ENCODE assay signal across 15 cellular contexts in genomic region chr2:65199194-65199593, GRCh38. TPM values are rescaled to one million over a fixed set of nuclear protein-coding genes. Genes with fewer than 3 reads are reported as not detected.
DNase-seq lines count a peak whose midpoint lies in the region; ATAC-seq and TF ChIP-seq lines count a peak whose summit lies in the region.
"Had no signal": no experiment of that assay in that cellular context is flagged by ENCODE, and none has a peak within 500 bp of the region (broad histone marks: within the 10 kb centered on the region; RNA-seq: fewer than 3 reads in every experiment).

No MANE protein-coding gene starts in this region.

- no peaks in the 10 kb centered on the region for H3K36me3 ChIP-seq in psoas muscle (ENCODE audit: insufficient read depth in 1 of 2, low read depth in 1 of 2)
- H3K36me3 ChIP-seq: BLaER1 treated with 17β-estradiol and CSF1 and Interleukin-3, amounts not matched to agents 10 nM and 100 nM had no signal

- POLR2A ChIA-PET in activated CD8-positive, alpha-beta T cell treated with anti-CD3 and anti-CD28 coated beads for 36 hours (lab: Charles Lee) = no interaction called here
- POLR2A ChIA-PET in activated CD8-positive, alpha-beta T cell treated with anti-CD3 and anti-CD28 coated beads, Interleukin-2, amount 10 ng/mL, durations not matched to agents 7 days and 5 days (lab: Charles Lee) = no interaction called here

- H3K36me3 Mint-ChIP-seq in activated CD8-positive, alpha-beta T cell treated with anti-CD3 and anti-CD28 coated beads for 36 hours (ENCODE audit: low read depth) = no peaks in the 10 kb centered on the region
- no peaks in the 10 kb centered on the region for H3K36me3 Mint-ChIP-seq in activated CD8-positive, alpha-beta T cell treated with anti-CD3 and anti-CD28 coated beads, Interleukin-2, amount 10 ng/mL, durations not matched to agents 7 days and 5 days (ENCODE audit: low read depth)
- no peaks in the 10 kb centered on the region for H3K36me3 Mint-ChIP-seq in activated T-helper 17 cell treated with anti-CD3 and anti-CD28 coated beads, Interleukin-2, amount 50 U/mL, for 72 hours (ENCODE audit: low read depth)
- H3K36me3 Mint-ChIP-seq: CD8-positive, alpha-beta T cell had no signal

- H3K9me3 ChIP-seq in psoas muscle = no peaks in the 10 kb centered on the region

- H3K27ac Mint-ChIP-seq in activated CD8-positive, alpha-beta T cell treated with anti-CD3 and anti-CD28 coated beads for 36 hours = no peak overlapping the region
- no peak overlapping the region for H3K27ac Mint-ChIP-seq in activated CD8-positive, alpha-beta T cell treated with anti-CD3 and anti-CD28 coated beads, Interleukin-2, amount 10 ng/mL, durations not matched to agents 7 days and 5 days
- no peak overlapping the region for H3K27ac Mint-ChIP-seq in activated T-helper 17 cell treated with anti-CD3 and anti-CD28 coated beads, Interleukin-2, amount 50 U/mL, for 72 hours
- H3K27ac Mint-ChIP-seq: CD8-positive, alpha-beta T cell; H9 had no signal

- ATAC-seq in activated CD8-positive, alpha-beta T cell treated with anti-CD3 and anti-CD28 coated beads for 36 hours = peak; percentile 27
- no peak for ATAC-seq in activated CD8-positive, alpha-beta T cell treated with anti-CD3 and anti-CD28 coated beads, Interleukin-2, amount 10 ng/mL, durations not matched to agents 7 days and 5 days
- peak; percentile 71 for ATAC-seq in activated T-helper 17 cell treated with anti-CD3 and anti-CD28 coated beads, Interleukin-2, amount 50 U/mL, for 72 hours (replicated peaks)
- peak; percentile 69 for ATAC-seq in esophagus mucosa
- peak in 1 of 4 donors; percentile 47 for ATAC-seq in psoas muscle
- ATAC-seq: CD8-positive, alpha-beta T cell had no signal

- no peaks in the 10 kb centered on the region for H3K9me3 Mint-ChIP-seq in activated CD8-positive, alpha-beta T cell treated with anti-CD3 and anti-CD28 coated beads for 36 hours
- no peaks in the 10 kb centered on the region for H3K9me3 Mint-ChIP-seq in activated CD8-positive, alpha-beta T cell treated with anti-CD3 and anti-CD28 coated beads, Interleukin-2, amount 10 ng/mL, durations not matched to agents 7 days and 5 days (ENCODE audit: insufficient read depth)
- no peaks in the 10 kb centered on the region for H3K9me3 Mint-ChIP-seq in activated T-helper 17 cell treated with anti-CD3 and anti-CD28 coated beads, Interleukin-2, amount 50 U/mL, for 72 hours
- H3K9me3 Mint-ChIP-seq: CD8-positive, alpha-beta T cell; H9 had no signal

- H3K27ac ChIP-seq in psoas muscle = peak overlapping the region; percentile 71
- H3K27ac ChIP-seq: 22Rv1; BLaER1 treated with 17β-estradiol and CSF1 and Interleukin-3, amounts not matched to agents 10 nM and 100 nM had no signal

- no peak for TF ChIP-seq CTCF in activated CD8-positive, alpha-beta T cell treated with anti-CD3 and anti-CD28 coated beads for 36 hours (IDR thresholded peaks at IDR 0.05)
- TF ChIP-seq CTCF in psoas muscle (IDR thresholded peaks at IDR 0.05) (no peak), GM13976 (IDR thresholded peaks at IDR 0.05; ENCODE audit: borderline replicate concordance, control extremely low read depth, extremely low read depth, insufficient read depth, missing control alignments) (no peak)

- H3K27me3 ChIP-seq in psoas muscle (ENCODE audit: insufficient read depth in 3 of 3, low read length in 2 of 3) = no peaks in the 10 kb centered on the region
- H3K27me3 ChIP-seq: BLaER1 treated with 17β-estradiol and CSF1 and Interleukin-3, amounts not matched to agents 10 nM and 100 nM had no signal

- H3K4me3 Mint-ChIP-seq in activated CD8-positive, alpha-beta T cell treated with anti-CD3 and anti-CD28 coated beads for 36 hours = no peak overlapping the region
- no peak overlapping the region for H3K4me3 Mint-ChIP-seq in activated CD8-positive, alpha-beta T cell treated with anti-CD3 and anti-CD28 coated beads, Interleukin-2, amount 10 ng/mL, durations not matched to agents 7 days and 5 days
- no peak overlapping the region for H3K4me3 Mint-ChIP-seq in activated T-helper 17 cell treated with anti-CD3 and anti-CD28 coated beads, Interleukin-2, amount 50 U/mL, for 72 hours
- H3K4me3 Mint-ChIP-seq: CD8-positive, alpha-beta T cell; H9 had no signal

- no peaks in the 10 kb centered on the region for H3K4me1 Mint-ChIP-seq in activated CD8-positive, alpha-beta T cell treated with anti-CD3 and anti-CD28 coated beads for 36 hours (ENCODE audit: low read depth)
- H3K4me1 Mint-ChIP-seq in activated CD8-positive, alpha-beta T cell treated with anti-CD3 and anti-CD28 coated beads, Interleukin-2, amount 10 ng/mL, durations not matched to agents 7 days and 5 days (ENCODE audit: low read depth) = no peaks in the 10 kb centered on the region
- no peaks in the 10 kb centered on the region for H3K4me1 Mint-ChIP-seq in activated T-helper 17 cell treated with anti-CD3 and anti-CD28 coated beads, Interleukin-2, amount 50 U/mL, for 72 hours

- DNase-seq in activated CD8-positive, alpha-beta T cell treated with anti-CD3 and anti-CD28 coated beads for 36 hours = no peak
- DNase-seq in activated CD8-positive, alpha-beta T cell treated with anti-CD3 and anti-CD28 coated beads, Interleukin-2, amount 10 ng/mL, durations not matched to agents 7 days and 5 days = no peak
- DNase-seq in psoas muscle = no peak
- DNase-seq in NCI-H187 treated with DMSO at 0.1 percent for 48 hours (lab: John Stamatoyannopoulos, UW) = no peak
- no peak for DNase-seq in NCI-H1105 treated with DMSO at 0.1 percent for 48 hours (lab: John Stamatoyannopoulos, UW)
- no peak for DNase-seq in GM13976 (ENCODE audit: low spot score)
- DNase-seq: Calu3; CD8-positive, alpha-beta T cell; DMS79 treated with DMSO at 0.1 percent for 48 hours; GF-D8; H9 had no signal

- intact Hi-C loops in activated CD8-positive, alpha-beta T cell treated with anti-CD3 and anti-CD28 coated beads for 36 hours (cut with micrococcal nuclease) = no loop called here
- intact Hi-C loops in psoas muscle (cut with DNase I) = no loop called here

- WGBS in psoas muscle, 3 donors = 59 to 74% (median 69%) methylated on average over 2 of the region's 2 CpGs

- peaks cover 9% of the 10 kb centered on the region for H3K4me1 ChIP-seq in psoas muscle
- H3K4me1 ChIP-seq: BLaER1 treated with 17β-estradiol and CSF1 and Interleukin-3, amounts not matched to agents 10 nM and 100 nM had no signal

- peaks cover 2% of the 10 kb centered on the region for H3K27me3 Mint-ChIP-seq in activated CD8-positive, alpha-beta T cell treated with anti-CD3 and anti-CD28 coated beads for 36 hours
- H3K27me3 Mint-ChIP-seq in activated CD8-positive, alpha-beta T cell treated with anti-CD3 and anti-CD28 coated beads, Interleukin-2, amount 10 ng/mL, durations not matched to agents 7 days and 5 days (ENCODE audit: low read depth) = peaks cover 10% of the 10 kb centered on the region
- peaks cover 15% of the 10 kb centered on the region for H3K27me3 Mint-ChIP-seq in activated T-helper 17 cell treated with anti-CD3 and anti-CD28 coated beads, Interleukin-2, amount 50 U/mL, for 72 hours

- CTCF ChIA-PET in activated CD8-positive, alpha-beta T cell treated with anti-CD3 and anti-CD28 coated beads for 36 hours (lab: Charles Lee) = no interaction called here
- CTCF ChIA-PET in activated CD8-positive, alpha-beta T cell treated with anti-CD3 and anti-CD28 coated beads, Interleukin-2, amount 10 ng/mL, durations not matched to agents 7 days and 5 days (lab: Charles Lee) = interaction anchor here (0.6 kb wide), 1 partner anchor 1302 kb away, joined by 5 read pairs; no protein-coding TSS in a partner anchor

- H3K4me3 ChIP-seq in psoas muscle = no peak overlapping the region
- H3K4me3 ChIP-seq: BLaER1 treated with 17β-estradiol and CSF1 and Interleukin-3, amounts not matched to agents 10 nM and 100 nM had no signal

- in situ Hi-C loops in GM13976 (cut with MboI; ENCODE audit: low sequenced_read_pairs, unreplicated experiment) = no loop called here

RNA-seq across cellular contexts. Expression of gene ACTR2, which starts 28.4 kb away (rescaled TPM):
- total RNA-seq in activated CD8-positive, alpha-beta T cell treated with anti-CD3 and anti-CD28 coated beads for 36 hours = 100 to 1,000 TPM; 331 to 341 TPM
- 100 to 1,000 TPM; 478 to 493 TPM for total RNA-seq in activated CD8-positive, alpha-beta T cell treated with anti-CD3 and anti-CD28 coated beads, Interleukin-2, amount 10 ng/mL, durations not matched to agents 7 days and 5 days
- total RNA-seq in activated T-helper 17 cell treated with anti-CD3 and anti-CD28 coated beads, Interleukin-2, amount 50 U/mL, for 72 hours = 100 to 1,000 TPM; 276 to 518 TPM
- total RNA-seq in esophagus mucosa (177 TPM), psoas muscle (10 to 100 TPM; 72.0 to 99.0 (median 88.8) TPM)
- 10 to 100 TPM; 38.9 to 92.8 (median 65.7) TPM for polyA plus RNA-seq in psoas muscle
